9 cellular contexts compared by ENCODE assay signal in genomic region chr4:185634066-185634652, GRCh38.
DNase-seq lines count a peak whose midpoint lies in the region; ATAC-seq, FAIRE-seq and TF ChIP-seq lines count a peak whose summit lies in the region.
"Had no signal": no experiment of that assay in that cellular context is flagged by ENCODE, and none has a peak within 500 bp of the region (broad histone marks: within the 10 kb centered on the region; RNA-seq: fewer than 3 reads in every experiment).

No MANE protein-coding gene starts in this region.

- no peaks in the 10 kb centered on the region for H3K4me1 Mint-ChIP-seq in activated T-helper 2 cell treated with anti-CD3 and anti-CD28 coated beads, Interferon-gamma antibody, Interleukin-2, Interleukin-4, amounts not matched to agents 10 μg/mL and 5 μg/mL and 100 μg/mL, durations not matched to agents 14 hours and 24 hours and 36 hours (ENCODE audit: low read depth)

- no peaks in the 10 kb centered on the region for H3K9me3 ChIP-seq in small intestine (ENCODE audit: control insufficient read depth, low read depth)

- no peaks in the 10 kb centered on the region for H3K4me1 ChIP-seq in small intestine (ENCODE audit: control insufficient read depth in 2 of 2, insufficient read depth in 1 of 2, low read depth in 1 of 2, low read length in 1 of 2)

- DNase-seq in NCI-H748 (lab: John Stamatoyannopoulos, UW; ENCODE audit: unreplicated experiment) (peak; percentile 9), NCI-H748 treated with DMSO at 0.1 percent for 48 hours (lab: John Stamatoyannopoulos, UW) (no peak), NCI-H1694 treated with DMSO at 0.1 percent for 48 hours (lab: John Stamatoyannopoulos, UW) (peak; percentile 11), erythroblast (lab: John Stamatoyannopoulos, UW) (peak; percentile 24 to 51), small intestine (peak; percentile 37)
- no peak for DNase-seq in activated T-helper 2 cell treated with anti-CD3 and anti-CD28 coated beads, Interferon-gamma antibody, Interleukin-2, Interleukin-4, amounts not matched to agents 10 μg/mL and 5 μg/mL and 100 μg/mL, durations not matched to agents 14 hours and 24 hours and 36 hours (ENCODE audit: low spot score)
- DNase-seq: cerebellar nuclear complex had no signal

- H3K4me3 Mint-ChIP-seq in activated T-helper 2 cell treated with anti-CD3 and anti-CD28 coated beads, Interferon-gamma antibody, Interleukin-2, Interleukin-4, amounts not matched to agents 10 μg/mL and 5 μg/mL and 100 μg/mL, durations not matched to agents 14 hours and 24 hours and 36 hours (ENCODE audit: low read depth) = no peak overlapping the region

- no peak overlapping the region for H3K4me3 ChIP-seq in small intestine (ENCODE audit: low read depth in 1 of 2, low read length in 2 of 2)

- no peaks in the 10 kb centered on the region for H3K27me3 ChIP-seq in small intestine (ENCODE audit: control insufficient read depth in 2 of 2, insufficient read depth in 2 of 2, low read length in 2 of 2)

- 61 to 66% (median 66%) methylated on average over 3 of the region's 3 CpGs for WGBS in small intestine, 3 donors

- TF ChIP-seq POLR2A in erythroblast (IDR thresholded peaks at IDR 0.05; ENCODE audit: low read length) = no peak

- no peak overlapping the region for H3K27ac Mint-ChIP-seq in activated T-helper 2 cell treated with anti-CD3 and anti-CD28 coated beads, Interferon-gamma antibody, Interleukin-2, Interleukin-4, amounts not matched to agents 10 μg/mL and 5 μg/mL and 100 μg/mL, durations not matched to agents 14 hours and 24 hours and 36 hours

- H3K36me3 ChIP-seq in small intestine (ENCODE audit: control insufficient read depth in 2 of 2, insufficient read depth in 2 of 2, low read length in 2 of 2) = no peaks in the 10 kb centered on the region

- no peaks in the 10 kb centered on the region for H3K36me3 Mint-ChIP-seq in activated T-helper 2 cell treated with anti-CD3 and anti-CD28 coated beads, Interferon-gamma antibody, Interleukin-2, Interleukin-4, amounts not matched to agents 10 μg/mL and 5 μg/mL and 100 μg/mL, durations not matched to agents 14 hours and 24 hours and 36 hours (ENCODE audit: low read depth)

- FAIRE-seq in small intestine (lab: Jason Lieb, UNC) = no peak

- intact Hi-C loops in activated T-helper 2 cell treated with anti-CD3 and anti-CD28 coated beads, Interferon-gamma antibody, Interleukin-2, Interleukin-4, amounts not matched to agents 10 μg/mL and 5 μg/mL and 100 μg/mL, durations not matched to agents 14 hours and 24 hours and 36 hours (cut with micrococcal nuclease) = no loop called here

- H3K27me3 Mint-ChIP-seq in activated T-helper 2 cell treated with anti-CD3 and anti-CD28 coated beads, Interferon-gamma antibody, Interleukin-2, Interleukin-4, amounts not matched to agents 10 μg/mL and 5 μg/mL and 100 μg/mL, durations not matched to agents 14 hours and 24 hours and 36 hours (ENCODE audit: low read depth) = peaks cover 25% of the 10 kb centered on the region

- no peaks in the 10 kb centered on the region for H3K9me3 Mint-ChIP-seq in activated T-helper 2 cell treated with anti-CD3 and anti-CD28 coated beads, Interferon-gamma antibody, Interleukin-2, Interleukin-4, amounts not matched to agents 10 μg/mL and 5 μg/mL and 100 μg/mL, durations not matched to agents 14 hours and 24 hours and 36 hours

- no peak for ATAC-seq in GM19023 (IDR thresholded peaks at IDR 0.05; ENCODE audit: unreplicated experiment)
- ATAC-seq in GM19397 (IDR thresholded peaks at IDR 0.05; ENCODE audit: unreplicated experiment) = no peak

- no peak overlapping the region for H3K27ac ChIP-seq in small intestine (ENCODE audit: low read depth in 1 of 2, low read length in 1 of 2)

Comparison
In these comparisons a context has a peak if more than half of its experiments do, and no peak if none do; other contexts are left out.
1. DNase-seq: peak in NCI-H748 (single experiment), NCI-H1694 treated with DMSO at 0.1 percent for 48 hours (single experiment), erythroblast (2 of 2) and small intestine (single experiment); none in NCI-H748 treated with DMSO at 0.1 percent for 48 hours (single experiment) and activated T-helper 2 cell treated with anti-CD3 and anti-CD28 coated beads, Interferon-gamma antibody, Interleukin-2, Interleukin-4, amounts not matched to agents 10 μg/mL and 5 μg/mL and 100 μg/mL, durations not matched to agents 14 hours and 24 hours and 36 hours (single experiment).